Comparison of ENCODE assay signal across 20 cellular contexts in the genomic region with DNA sequence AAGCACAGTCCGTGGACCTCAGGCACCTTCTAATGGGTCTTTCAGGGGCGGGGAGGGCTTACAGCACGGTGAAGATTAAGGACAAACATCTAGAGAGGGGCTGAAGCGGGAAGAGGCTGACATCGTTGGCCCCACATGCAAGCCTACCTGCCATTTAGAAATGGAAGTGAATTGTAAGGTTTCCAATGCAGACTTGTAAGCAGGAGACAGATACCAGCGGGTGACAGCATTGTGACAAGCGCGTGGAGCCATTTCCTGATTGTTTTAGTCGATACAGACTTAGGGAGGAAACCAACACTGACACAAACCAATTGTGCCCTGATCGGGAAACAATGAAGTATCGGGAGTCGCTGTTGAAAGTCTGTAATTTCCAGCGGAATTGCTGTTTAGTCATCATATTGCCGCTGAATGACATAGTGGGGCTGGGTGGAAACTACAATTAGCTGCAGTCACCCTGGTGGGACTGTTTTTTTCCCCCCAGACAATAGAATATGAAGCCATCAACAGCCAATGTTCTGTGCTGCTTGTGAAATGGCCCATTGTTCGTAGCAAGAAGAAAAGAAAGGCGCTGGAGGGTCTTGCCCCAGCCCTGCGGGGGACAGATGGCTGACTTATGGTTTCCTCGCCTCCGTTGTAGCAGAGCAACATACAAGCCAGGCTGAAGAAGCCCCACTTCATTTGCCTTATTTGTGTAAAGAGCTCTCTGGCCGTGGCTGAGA.
A peak's percentile ranks its signal among the peaks of the same experiment; 100 is the strongest.
DNase-seq lines count a peak whose midpoint lies in the region; ATAC-seq, FAIRE-seq and TF ChIP-seq lines count a peak whose summit lies in the region.
"Had no signal": no experiment of that assay in that cellular context is flagged by ENCODE, and none has a peak within 500 bp of the region (broad histone marks: within the 10 kb centered on the region; RNA-seq: fewer than 3 reads in every experiment).

No MANE protein-coding gene starts in this region.

- H3K4me1 Mint-ChIP-seq in astrocyte (ENCODE audit: low read depth, unreplicated experiment) = peaks cover 2% of the 10 kb centered on the region
- H3K4me1 Mint-ChIP-seq: activated CD4-positive, alpha-beta T cell treated with anti-CD3 and anti-CD28 coated beads, Interleukin-2, amount 10 ng/mL, durations not matched to agents 7 days and 5 days; IgD-negative memory B cell; immature natural killer cell had no signal

- DNase-seq in A673 (ENCODE audit: low spot score) (peak; percentile 26), NCI-H128 (lab: John Stamatoyannopoulos, UW; ENCODE audit: unreplicated experiment) (peak; percentile 11), astrocyte (ENCODE audit: low read depth) (no peak), mesenchymal stem cell (no peak), osteoblast (ENCODE audit: insufficient read length, low spot score, missing footprints) (no peak), MM.1S (no peak)
- DNase-seq: activated CD4-positive, alpha-beta T cell treated with anti-CD3 and anti-CD28 coated beads, Interleukin-2, amount 10 ng/mL, durations not matched to agents 7 days and 5 days; activated CD8-positive, alpha-beta memory T cell treated with anti-CD3 and anti-CD28 coated beads, Interleukin-2, amount 50 U/mL, for 4 hours; activated effector memory CD4-positive, alpha-beta T cell treated with Interleukin-2 at 50 U/mL for 16 hours; DMS 273 treated with DMSO at 0.1 percent for 48 hours; immature natural killer cell; MG63; NCI-H2081 treated with DMSO at 0.1 percent for 48 hours; SJCRH30 had no signal

- H3K4me3 Mint-ChIP-seq in astrocyte (ENCODE audit: unreplicated experiment) = no peak overlapping the region
- H3K4me3 Mint-ChIP-seq: activated CD4-positive, alpha-beta T cell treated with anti-CD3 and anti-CD28 coated beads, Interleukin-2, amount 10 ng/mL, durations not matched to agents 7 days and 5 days; immature natural killer cell had no signal

- peaks cover 2% of the 10 kb centered on the region for H3K27me3 Mint-ChIP-seq in astrocyte (ENCODE audit: low read depth, unreplicated experiment)

- no peak overlapping the region for H3K9ac ChIP-seq in astrocyte (ENCODE audit: low read length)
- H3K9ac ChIP-seq in mesenchymal stem cell (ENCODE audit: low read length) = no peak overlapping the region
- no peak overlapping the region for H3K9ac ChIP-seq in MM.1S (ENCODE audit: low read length)

- peak overlapping the region; percentile 36 for H3K4me2 ChIP-seq in astrocyte (ENCODE audit: low read length)
- H3K4me2 ChIP-seq in mesenchymal stem cell (ENCODE audit: low read length, poor library complexity, severe bottlenecking) = no peak overlapping the region
- no peak overlapping the region for H3K4me2 ChIP-seq in osteoblast (ENCODE audit: insufficient read depth, low read length)
- H3K4me2 ChIP-seq in MM.1S (ENCODE audit: low read depth, low read length) = no peak overlapping the region

- no peak overlapping the region for H3K4ac ChIP-seq in mesenchymal stem cell (ENCODE audit: low read depth in 1 of 2, low read length in 2 of 2)

- no peak for ATAC-seq in HG02970 (IDR thresholded peaks at IDR 0.05; ENCODE audit: low FRiP score, unreplicated experiment)
- ATAC-seq in GM19467 (IDR thresholded peaks at IDR 0.05; ENCODE audit: unreplicated experiment) = no peak
- ATAC-seq: Panc1 had no signal

- no peak overlapping the region for H3K14ac ChIP-seq in mesenchymal stem cell (ENCODE audit: low read length in 2 of 2)

- H3K4me1 ChIP-seq in A673 (ENCODE audit: insufficient read depth, low read length, poor library complexity, severe bottlenecking) = no peaks in the 10 kb centered on the region
- peaks cover 17% of the 10 kb centered on the region for H3K4me1 ChIP-seq in astrocyte (ENCODE audit: insufficient read depth, low read length)
- peaks cover 18% of the 10 kb centered on the region for H3K4me1 ChIP-seq in mesenchymal stem cell (ENCODE audit: control insufficient read depth, insufficient read depth, low read depth, low read length)
- H3K4me1 ChIP-seq in osteoblast (ENCODE audit: insufficient read depth, low read length) = peaks cover 4% of the 10 kb centered on the region
- no peaks in the 10 kb centered on the region for H3K4me1 ChIP-seq in MM.1S (ENCODE audit: low read length)
- H3K4me1 ChIP-seq: SJCRH30 had no signal

- H2BK12ac ChIP-seq in mesenchymal stem cell (ENCODE audit: low read length in 2 of 2) = no peak overlapping the region

- no peak overlapping the region for H3K18ac ChIP-seq in mesenchymal stem cell (ENCODE audit: low read depth in 1 of 2, low read length in 2 of 2)

- H4K91ac ChIP-seq in mesenchymal stem cell (ENCODE audit: low read length) = no peak overlapping the region

- H3K27me3 ChIP-seq in A673 (replicated peaks; ENCODE audit: insufficient read depth, low read depth, low read length, poor library complexity) = no peaks in the 10 kb centered on the region
- no peaks in the 10 kb centered on the region for H3K27me3 ChIP-seq in astrocyte (ENCODE audit: insufficient read depth, low read length)
- peaks cover 0 to 6% of the 10 kb centered on the region in 2 experiments for H3K27me3 ChIP-seq in mesenchymal stem cell (ENCODE audit: control insufficient read depth in 1 of 2, insufficient read depth in 1 of 2, low read length in 2 of 2)
- no peaks in the 10 kb centered on the region for H3K27me3 ChIP-seq in osteoblast (ENCODE audit: insufficient read depth, low read length)
- H3K27me3 ChIP-seq in MM.1S (replicated peaks; ENCODE audit: insufficient read depth, low read length) = peaks cover 79% of the 10 kb centered on the region
- H3K27me3 ChIP-seq: MG63 had no signal

- TF ChIP-seq CTCF in A673 (conservative IDR thresholded peaks at IDR 0.05; ENCODE audit: low read depth, low read length) = no peak
- TF ChIP-seq CTCF in astrocyte (IDR thresholded peaks at IDR 0.05; ENCODE audit: insufficient read depth, low read depth, low read length) = no peak
- TF ChIP-seq CTCF in osteoblast (IDR thresholded peaks at IDR 0.05; ENCODE audit: extremely low read depth, low read depth, low read length) = no peak
- no peak for TF ChIP-seq CTCF in MM.1S (IDR thresholded peaks at IDR 0.05; ENCODE audit: low read length)

- no peaks in the 10 kb centered on the region for H3K9me3 ChIP-seq in A673 (ENCODE audit: low read depth, low read length, poor library complexity, severe bottlenecking)
- H3K9me3 ChIP-seq in astrocyte (ENCODE audit: insufficient read depth, low read depth, low read length) = no peaks in the 10 kb centered on the region
- H3K9me3 ChIP-seq in mesenchymal stem cell (ENCODE audit: control insufficient read depth, low read length) = no peaks in the 10 kb centered on the region
- H3K9me3 ChIP-seq in osteoblast (ENCODE audit: low read depth, low read length) = no peaks in the 10 kb centered on the region
- H3K9me3 ChIP-seq in MM.1S (replicated peaks; ENCODE audit: insufficient read depth, low read length) = no peaks in the 10 kb centered on the region
- H3K9me3 ChIP-seq: MG63 had no signal

- intact Hi-C loops in A673 (cut with micrococcal nuclease; ENCODE audit: unreplicated experiment) = no loop called here

- H4K20me1 ChIP-seq in astrocyte (ENCODE audit: insufficient read depth, low read length) (no peaks in the 10 kb centered on the region), osteoblast (ENCODE audit: insufficient read depth, low read length) (no peaks in the 10 kb centered on the region), MM.1S (ENCODE audit: insufficient read depth, low read length) (no peaks in the 10 kb centered on the region)

- no peaks in the 10 kb centered on the region for H3F3A ChIP-seq in MM.1S (ENCODE audit: insufficient read depth, low read length)

- no peaks in the 10 kb centered on the region for H3K9me2 ChIP-seq in MM.1S (replicated peaks; ENCODE audit: insufficient read depth, low read length)

- no peak overlapping the region for H2BK5ac ChIP-seq in mesenchymal stem cell (ENCODE audit: low read depth, low read length, poor library complexity, severe bottlenecking)

- no peaks in the 10 kb centered on the region for H3K36me3 Mint-ChIP-seq in astrocyte (ENCODE audit: low read depth, unreplicated experiment)
- H3K36me3 Mint-ChIP-seq: IgD-negative memory B cell, immature natural killer cell had no signal

- WGBS in mesenchymal stem cell = 89% methylated on average over 20 of the region's 20 CpGs

- POLR2A ChIA-PET in A673 (lab: Charles Lee; ENCODE audit: low non-redundant PET) = no interaction called here

- CTCF ChIA-PET in A673 (lab: Charles Lee) = no interaction called here

- no TSS peak for BruUV-seq in A673 (replicated peaks; lab: Mats Ljungman, UMichigan)

- no peak overlapping the region for H2AK5ac ChIP-seq in mesenchymal stem cell (ENCODE audit: low read length, severe bottlenecking)

- H3K79me2 ChIP-seq in astrocyte (ENCODE audit: insufficient read depth, low read length) (no peaks in the 10 kb centered on the region), osteoblast (ENCODE audit: insufficient read depth, low read length) (no peaks in the 10 kb centered on the region), MM.1S (ENCODE audit: low read length) (no peaks in the 10 kb centered on the region)

- no peak overlapping the region for H3K27ac ChIP-seq in A673 (ENCODE audit: low read depth, low read length, poor library complexity, severe bottlenecking)
- H3K27ac ChIP-seq in astrocyte (ENCODE audit: low read depth, low read length) = no peak overlapping the region
- H3K27ac ChIP-seq in mesenchymal stem cell (ENCODE audit: low read length, poor library complexity, severe bottlenecking) = no peak overlapping the region
- no peak overlapping the region for H3K27ac ChIP-seq in osteoblast (ENCODE audit: low read depth, low read length)
- H3K27ac ChIP-seq in MM.1S (ENCODE audit: low read length) = no peak overlapping the region
- H3K27ac ChIP-seq: SJCRH30 had no signal

- no peaks in the 10 kb centered on the region for H3K9me3 Mint-ChIP-seq in astrocyte (ENCODE audit: unreplicated experiment)
- H3K9me3 Mint-ChIP-seq: activated CD4-positive, alpha-beta T cell treated with anti-CD3 and anti-CD28 coated beads, Interleukin-2, amount 10 ng/mL, durations not matched to agents 7 days and 5 days had no signal

- no peak overlapping the region for H2BK120ac ChIP-seq in mesenchymal stem cell (ENCODE audit: low read depth, low read length)

- peak overlapping the region; percentile 57 for H4K8ac ChIP-seq in mesenchymal stem cell (ENCODE audit: low read length)

- FAIRE-seq in astrocyte (lab: Jason Lieb, UNC) = no peak
- FAIRE-seq: colon, urothelium cell line had no signal

- H3K23ac ChIP-seq in mesenchymal stem cell (ENCODE audit: low read length in 2 of 2) = no peak overlapping the region

- no peak overlapping the region for H3K27ac Mint-ChIP-seq in astrocyte (ENCODE audit: unreplicated experiment)
- H3K27ac Mint-ChIP-seq: activated CD4-positive, alpha-beta T cell treated with anti-CD3 and anti-CD28 coated beads, Interleukin-2, amount 10 ng/mL, durations not matched to agents 7 days and 5 days; IgD-negative memory B cell; immature natural killer cell had no signal

- peak overlapping the region; percentile 62 for H2AFZ ChIP-seq in astrocyte (ENCODE audit: low read depth, low read length)
- H2AFZ ChIP-seq in mesenchymal stem cell (ENCODE audit: low read depth, low read length) = no peak overlapping the region
- H2AFZ ChIP-seq in osteoblast (ENCODE audit: low read length) = no peak overlapping the region
- no peak overlapping the region for H2AFZ ChIP-seq in MM.1S (ENCODE audit: low read length)

- H3K4me3 ChIP-seq in A673 (ENCODE audit: low read depth, low read length, poor library complexity, severe bottlenecking) (no peak overlapping the region), astrocyte (ENCODE audit: insufficient read depth, low read depth, low read length) (no peak overlapping the region), mesenchymal stem cell (ENCODE audit: insufficient read depth in 1 of 2, low read depth in 1 of 2, low read length in 2 of 2) (no peak overlapping the region), osteoblast (ENCODE audit: insufficient read depth, low read length) (no peak overlapping the region), MM.1S (ENCODE audit: low read length) (no peak overlapping the region)
- H3K4me3 ChIP-seq: MG63, SJCRH30 had no signal

- no peak overlapping the region for H2BK15ac ChIP-seq in mesenchymal stem cell (ENCODE audit: low read depth, poor library complexity, severe bottlenecking)

- H3K36me3 ChIP-seq in A673 (ENCODE audit: insufficient read depth, low read length, poor library complexity, severe bottlenecking) = no peaks in the 10 kb centered on the region
- no peaks in the 10 kb centered on the region for H3K36me3 ChIP-seq in astrocyte (ENCODE audit: insufficient read depth, low read length)
- peaks cover 0 to 2% of the 10 kb centered on the region in 2 experiments for H3K36me3 ChIP-seq in mesenchymal stem cell (ENCODE audit: control insufficient read depth in 1 of 2, insufficient read depth in 2 of 2, low read depth in 1 of 2, low read length in 2 of 2)
- no peaks in the 10 kb centered on the region for H3K36me3 ChIP-seq in osteoblast (ENCODE audit: insufficient read depth, low read length)
- H3K36me3 ChIP-seq in MM.1S (replicated peaks; ENCODE audit: insufficient read depth, low read length) = no peaks in the 10 kb centered on the region
- H3K36me3 ChIP-seq: MG63, SJCRH30 had no signal

- no peaks in the 10 kb centered on the region for H3K79me1 ChIP-seq in mesenchymal stem cell (replicated peaks; ENCODE audit: low read length, poor library complexity, severe bottlenecking)

Comparison
In these comparisons a context has a peak if more than half of its experiments do, and no peak if none do; other contexts are left out.
1. DNase-seq: peak in A673 (single experiment) and NCI-H128 (single experiment); none in astrocyte (single experiment), mesenchymal stem cell (single experiment), osteoblast (single experiment) and MM.1S (single experiment).